ENCODE assay signal across 9 cellular contexts in genomic region chr7:90262438-90262837, GRCh38. TPM values are rescaled to one million over a fixed set of nuclear protein-coding genes. Genes with fewer than 3 reads are reported as not detected.
DNase-seq lines count a peak whose midpoint lies in the region; ATAC-seq and TF ChIP-seq lines count a peak whose summit lies in the region.
"Had no signal": no experiment of that assay in that cellular context is flagged by ENCODE, and none has a peak within 500 bp of the region (broad histone marks: within the 10 kb centered on the region; RNA-seq: fewer than 3 reads in every experiment).

No MANE protein-coding gene starts in this region.

- no peaks in the 10 kb centered on the region for H3K4me1 ChIP-seq in KMS-11 (ENCODE audit: low read depth, poor library complexity, severe bottlenecking)
- H3K4me1 ChIP-seq: SJCRH30 had no signal

- no peak overlapping the region for H3K4me3 ChIP-seq in KMS-11 (IDR thresholded peaks at IDR 0.05; ENCODE audit: insufficient read depth, low read depth, low read length)
- H3K4me3 ChIP-seq: SJCRH30 had no signal

- no peak overlapping the region for H2AFZ ChIP-seq in KMS-11 (ENCODE audit: low read depth)

- no peak overlapping the region for H3K4me2 ChIP-seq in KMS-11

- no peaks in the 10 kb centered on the region for H3K36me3 ChIP-seq in KMS-11 (ENCODE audit: insufficient read depth)
- H3K36me3 ChIP-seq: SJCRH30 had no signal

- no peaks in the 10 kb centered on the region for H4K20me1 ChIP-seq in KMS-11 (ENCODE audit: insufficient read depth)

- no peaks in the 10 kb centered on the region for H3K27me3 ChIP-seq in KMS-11 (ENCODE audit: insufficient read depth, low read depth)
- H3K27me3 ChIP-seq: SJCRH30 had no signal

- TF ChIP-seq CTCF in KMS-11 (conservative IDR thresholded peaks at IDR 0.05; ENCODE audit: low read depth, low read length), result peak; percentile 58; the same call in 1 of the 2 replicates

- H3K9ac ChIP-seq in KMS-11, result no peak overlapping the region

- H3K79me2 ChIP-seq in KMS-11 (ENCODE audit: insufficient read depth, low read depth), result no peaks in the 10 kb centered on the region

- DNase-seq in Daoy (ENCODE audit: low read depth) (peak; percentile 13), SKM-1 treated with dmso at 0.1 percent for 144 hours (lab: John Stamatoyannopoulos, UW; ENCODE audit: unreplicated experiment) (peak; percentile 28), left ventricle myocardium superior (no peak), activated T-cell treated with anti-CD3 and anti-CD28 coated beads for 4 hours (no peak)
- no peak for DNase-seq in activated naive CD4-positive, alpha-beta T cell treated with anti-CD3 and anti-CD28 coated beads, Interleukin-2, amount 50 U/mL, for 16 hours

- H3K27ac ChIP-seq in KMS-11, result no peak overlapping the region
- H3K27ac ChIP-seq: SJCRH30 had no signal

- ATAC-seq in GM21390 (IDR thresholded peaks at IDR 0.05; ENCODE audit: unreplicated experiment) (peak; percentile 81), left ventricle myocardium superior (peak; percentile 45), GM21737 (IDR thresholded peaks at IDR 0.05; ENCODE audit: unreplicated experiment) (no peak)

- intact Hi-C loops in left ventricle myocardium superior (cut with micrococcal nuclease), result loop anchor here (2.0 kb wide), 1 partner anchor 108 kb away; the partner anchor contains the start of gene STEAP1

RNA-seq across cellular contexts. Expression of gene CFAP69, which starts 17.5 kb away (rescaled TPM):
- 3.9 and 4.9 TPM in 2 replicates for total RNA-seq in Daoy (2014; rRNA removed; shearing (Covaris generic))
- 4.2 TPM for total RNA-seq in left ventricle myocardium superior

RNA-seq across cellular contexts. Expression of gene STEAP2, which starts 50.9 kb away (rescaled TPM):
- total RNA-seq in Daoy (2014; rRNA removed; shearing (Covaris generic)), result 4.9 and 5.2 TPM in 2 replicates
- total RNA-seq in left ventricle myocardium superior, result 15.1 TPM

RNA-seq across cellular contexts. Expression of gene FAM237B, which starts 58.7 kb away (rescaled TPM):
- total RNA-seq in Daoy (2014; rRNA removed; shearing (Covaris generic)), result not detected in 2 replicates
- not detected for total RNA-seq in left ventricle myocardium superior
- total RNA-seq: SJCRH30 had no signal

Comparison
In these comparisons a context has a peak if more than half of its experiments do, and no peak if none do; other contexts are left out.
1. DNase-seq: peak in Daoy (single experiment) and SKM-1 treated with dmso at 0.1 percent for 144 hours (single experiment); none in left ventricle myocardium superior (single experiment), activated T-cell treated with anti-CD3 and anti-CD28 coated beads for 4 hours (single experiment) and activated naive CD4-positive, alpha-beta T cell treated with anti-CD3 and anti-CD28 coated beads, Interleukin-2, amount 50 U/mL, for 16 hours (single experiment).